22 cellular contexts compared by ENCODE assay signal in the genomic region with DNA sequence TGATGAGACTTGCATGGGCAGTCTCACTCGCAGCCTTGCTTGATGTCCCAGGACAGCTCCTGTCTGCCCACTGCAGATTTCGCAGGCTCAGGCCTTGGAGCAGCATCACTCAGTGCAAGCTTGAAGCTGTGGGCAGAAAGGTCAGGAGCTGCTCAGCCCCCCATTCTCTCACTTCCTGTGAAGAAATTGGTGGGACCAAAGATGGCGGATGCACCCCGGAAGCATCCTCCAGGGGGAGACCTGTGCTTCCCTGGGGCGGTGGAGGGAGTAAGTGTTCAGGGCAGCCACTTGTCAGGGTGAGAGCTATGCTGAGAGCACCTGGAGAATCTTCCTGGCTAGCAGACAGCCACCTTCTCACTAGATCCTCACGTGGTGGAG. TPM values are rescaled to one million over a fixed set of nuclear protein-coding genes. Genes with fewer than 3 reads are reported as not detected.
DNase-seq lines count a peak whose midpoint lies in the region; ATAC-seq and TF ChIP-seq lines count a peak whose summit lies in the region.
"Had no signal": no experiment of that assay in that cellular context is flagged by ENCODE, and none has a peak within 500 bp of the region (broad histone marks: within the 10 kb centered on the region; RNA-seq: fewer than 3 reads in every experiment).

No MANE protein-coding gene starts in this region.

- H3K27me3 ChIP-seq in colonic mucosa = no peaks in the 10 kb centered on the region
- H3K27me3 ChIP-seq in sigmoid colon = no peaks in the 10 kb centered on the region
- no peaks in the 10 kb centered on the region for H3K27me3 ChIP-seq in gastroesophageal sphincter
- H3K27me3 ChIP-seq: BLaER1, hepatocyte, pancreas, upper lobe of left lung had no signal

- no peaks in the 10 kb centered on the region for H3K27me3 Mint-ChIP-seq in activated CD4-positive, alpha-beta T cell treated with anti-CD3 and anti-CD28 coated beads for 36 hours

- CTCF ChIA-PET in activated CD4-positive, alpha-beta T cell treated with anti-CD3 and anti-CD28 coated beads for 36 hours (lab: Charles Lee) = interaction anchor here (0.9 to 1.6 kb wide), 7 partner anchors 10 to 84 kb away, joined by 4 to 5 read pairs (median 4); partner anchors contain the start of gene PLAAT4

- ATAC-seq in activated CD4-positive, alpha-beta T cell treated with anti-CD3 and anti-CD28 coated beads for 36 hours = no peak
- ATAC-seq in gastroesophageal sphincter = no peak
- ATAC-seq: left cardiac atrium; pancreas; stimulated activated memory B cell treated with anti-CD40 and anti-IgM and Interleukin-4, amounts not matched to agents 10 μg/mL and 1 μg/mL and 100 μg/mL, for 72 hours had no signal

- H3K9ac ChIP-seq in colonic mucosa (ENCODE audit: low read depth in 2 of 2, low read length in 2 of 2) = no peak overlapping the region
- H3K9ac ChIP-seq: BLaER1 had no signal

- no peak for TF ChIP-seq EP300 in sigmoid colon (IDR thresholded peaks at IDR 0.05)
- TF ChIP-seq EP300 in gastroesophageal sphincter (IDR thresholded peaks at IDR 0.05) = no peak

- DNase-seq in activated CD4-positive, alpha-beta T cell treated with anti-CD3 and anti-CD28 coated beads for 36 hours = no peak
- DNase-seq in activated CD4-positive, alpha-beta T cell treated with anti-CD3 and anti-CD28 coated beads, Interleukin-2, amount 50 U/mL, for 4 hours = no peak
- DNase-seq in Jurkat, Clone E6-1 (ENCODE audit: low read depth, low spot score) = no peak
- DNase-seq in colonic mucosa = peak; percentile 11
- peak; percentile 46 for DNase-seq in sigmoid colon
- no peak for DNase-seq in inferior parietal cortex (ENCODE audit: extremely low spot score)
- no peak for DNase-seq in foreskin melanocyte
- DNase-seq: DMS79, IMR-90, left cardiac atrium, NCI-H2081, NCI-H526, T1000, upper lobe of left lung had no signal

- no peaks in the 10 kb centered on the region for H3K36me3 Mint-ChIP-seq in activated CD4-positive, alpha-beta T cell treated with anti-CD3 and anti-CD28 coated beads for 36 hours (ENCODE audit: low read depth)

- intact Hi-C loops in activated CD4-positive, alpha-beta T cell treated with anti-CD3 and anti-CD28 coated beads for 36 hours (cut with DNase I, micrococcal nuclease) = loop anchor here (1.0 to 2.0 kb wide), 2 partner anchors 15 kb away; partner anchors contain the start of gene PLAAT4 (in 1 of the 2)
- intact Hi-C loops in colonic mucosa (cut with DNase I) (no loop called here), sigmoid colon (cut with DNase I) (no loop called here)

- H3K4me1 Mint-ChIP-seq in activated CD4-positive, alpha-beta T cell treated with anti-CD3 and anti-CD28 coated beads for 36 hours = peaks cover 54% of the 10 kb centered on the region

- H3K9me3 ChIP-seq in colonic mucosa (no peaks in the 10 kb centered on the region), sigmoid colon (no peaks in the 10 kb centered on the region), gastroesophageal sphincter (no peaks in the 10 kb centered on the region)
- H3K9me3 ChIP-seq: BLaER1, pancreas, upper lobe of left lung had no signal

- H3K9me3 Mint-ChIP-seq in activated CD4-positive, alpha-beta T cell treated with anti-CD3 and anti-CD28 coated beads for 36 hours (ENCODE audit: low read depth) = no peaks in the 10 kb centered on the region
- H3K9me3 Mint-ChIP-seq: stimulated activated memory B cell treated with anti-CD40 and anti-IgM and Interleukin-4, amounts not matched to agents 10 μg/mL and 1 μg/mL and 100 μg/mL, for 72 hours had no signal

- peak overlapping the region; percentile 61 for H3K4me3 Mint-ChIP-seq in activated CD4-positive, alpha-beta T cell treated with anti-CD3 and anti-CD28 coated beads for 36 hours
- H3K4me3 Mint-ChIP-seq: stimulated activated memory B cell treated with anti-CD40 and anti-IgM and Interleukin-4, amounts not matched to agents 10 μg/mL and 1 μg/mL and 100 μg/mL, for 72 hours had no signal

- peak overlapping the region; percentile 24; the same call in 1 of the 2 replicates for H3K4me3 ChIP-seq in Jurkat, Clone E6-1 (ENCODE audit: low read length)
- H3K4me3 ChIP-seq in colonic mucosa (no peak overlapping the region), sigmoid colon (no peak overlapping the region), gastroesophageal sphincter (no peak overlapping the region)
- H3K4me3 ChIP-seq: BLaER1, hepatocyte, pancreas, smooth muscle cell had no signal

- no peaks in the 10 kb centered on the region for H3K4me1 ChIP-seq in colonic mucosa
- no peaks in the 10 kb centered on the region for H3K4me1 ChIP-seq in sigmoid colon
- no peaks in the 10 kb centered on the region for H3K4me1 ChIP-seq in gastroesophageal sphincter
- H3K4me1 ChIP-seq: pancreas had no signal

- H3K36me3 ChIP-seq in colonic mucosa (no peaks in the 10 kb centered on the region), sigmoid colon (peaks cover 0 to 6% (median 0%) of the 10 kb centered on the region in 4 donors), gastroesophageal sphincter (peaks cover 0 to 9% of the 10 kb centered on the region in 2 donors)
- H3K36me3 ChIP-seq: BLaER1, pancreas had no signal

- WGBS in sigmoid colon, 2 donors = 85 to 91% methylated on average over 6 of the region's 6 CpGs
- 77 to 92% methylated on average over 3 to 5 of the region's 6 CpGs for WGBS in gastroesophageal sphincter (ENCODE audit: low coverage in 1 of 2), 2 donors

- TF ChIP-seq POLR2A in sigmoid colon (IDR thresholded peaks at IDR 0.05) (no peak), gastroesophageal sphincter (IDR thresholded peaks at IDR 0.05) (no peak)

- H3K27ac Mint-ChIP-seq in activated CD4-positive, alpha-beta T cell treated with anti-CD3 and anti-CD28 coated beads for 36 hours = peak overlapping the region; percentile 85
- H3K27ac Mint-ChIP-seq: stimulated activated memory B cell treated with anti-CD40 and anti-IgM and Interleukin-4, amounts not matched to agents 10 μg/mL and 1 μg/mL and 100 μg/mL, for 72 hours had no signal

- no peak for TF ChIP-seq CTCF in colonic mucosa (IDR thresholded peaks at IDR 0.05)
- no peak for TF ChIP-seq CTCF in sigmoid colon (IDR thresholded peaks at IDR 0.05)
- no peak for TF ChIP-seq CTCF in gastroesophageal sphincter (IDR thresholded peaks at IDR 0.05)

- POLR2A ChIA-PET in activated CD4-positive, alpha-beta T cell treated with anti-CD3 and anti-CD28 coated beads for 36 hours (lab: Charles Lee) = interaction anchor here (0.7 to 1.5 kb wide), 3 partner anchors 9 to 15 kb away, joined by 3 to 8 read pairs (median 7); partner anchors contain the start of gene PLAAT4

- no peak overlapping the region for H3K27ac ChIP-seq in colonic mucosa
- H3K27ac ChIP-seq in sigmoid colon = no peak overlapping the region
- H3K27ac ChIP-seq in gastroesophageal sphincter = no peak overlapping the region
- H3K27ac ChIP-seq: 22Rv1, BLaER1, hepatocyte, pancreas had no signal

RNA-seq across cellular contexts. Expression of gene PLAAT2, which starts 11.3 kb away (rescaled TPM):
- not detected for total RNA-seq in activated CD4-positive, alpha-beta T cell treated with anti-CD3 and anti-CD28 coated beads for 36 hours
- not detected for polyA plus RNA-seq in Jurkat, Clone E6-1 (2012; ENCODE audit: insufficient read depth, insufficient read length)
- total RNA-seq in colonic mucosa (10 to 100 TPM in 1 of 2 donors, 1 to 10 TPM in 1; 1.9 to 11.1 TPM), sigmoid colon (under 1 TPM in 1 of 4 donors, not detected in 3; 0.71 TPM), gastroesophageal sphincter (not detected)
- polyA plus RNA-seq in sigmoid colon = 100 to 1,000 TPM in 2 of 3 donors, 10 to 100 TPM in 1; 27.0 to 233 (median 112) TPM
- total RNA-seq: IMR-90, mononuclear cell, pancreas, smooth muscle cell had no signal
- polyA plus RNA-seq: IMR-90, smooth muscle cell had no signal

RNA-seq across cellular contexts. Expression of gene PLAAT4, which starts 15.3 kb away (rescaled TPM):
- 10 to 100 TPM; 16.8 to 18.7 TPM for total RNA-seq in activated CD4-positive, alpha-beta T cell treated with anti-CD3 and anti-CD28 coated beads for 36 hours
- 8.0 TPM for polyA plus RNA-seq in Jurkat, Clone E6-1 (2012; ENCODE audit: insufficient read depth, insufficient read length)
- total RNA-seq in colonic mucosa (10 to 100 TPM in 1 of 2 donors, 1 to 10 TPM in 1; 9.9 to 40.7 TPM), sigmoid colon (10 to 100 TPM; 36.7 to 49.9 (median 42.8) TPM), gastroesophageal sphincter (10 to 100 TPM; 18.0 to 40.5 (median 35.9) TPM)
- polyA plus RNA-seq in sigmoid colon = 100 to 1,000 TPM in 2 of 3 donors, 10 to 100 TPM in 1; 63.1 to 262 (median 114) TPM
- total RNA-seq: smooth muscle cell had no signal
- polyA plus RNA-seq: smooth muscle cell had no signal

RNA-seq across cellular contexts. Expression of gene LGALS12, which starts 46.0 kb away (rescaled TPM):
- not detected for total RNA-seq in activated CD4-positive, alpha-beta T cell treated with anti-CD3 and anti-CD28 coated beads for 36 hours
- polyA plus RNA-seq in Jurkat, Clone E6-1 (2012; ENCODE audit: insufficient read depth, insufficient read length) = not detected
- total RNA-seq in colonic mucosa (under 1 TPM in 1 of 2 donors, not detected in 1; 0.24 TPM), sigmoid colon (1 to 10 TPM in 1 of 4 donors, not detected in 3; 5.4 TPM), gastroesophageal sphincter (1 to 10 TPM in 1 of 4 donors, under 1 TPM in 1, not detected in 2; 0.47 to 2.0 TPM)
- 1 to 10 TPM in 1 of 3 donors, not detected in 2; 3.9 TPM for polyA plus RNA-seq in sigmoid colon
- total RNA-seq: hepatocyte, IMR-90, smooth muscle cell had no signal
- polyA plus RNA-seq: hepatocyte, IMR-90, smooth muscle cell had no signal

Comparison
In these comparisons a context has a peak if more than half of its experiments do, and no peak if none do; other contexts are left out.
1. DNase-seq: peak in colonic mucosa (single experiment) and sigmoid colon (single experiment); none in activated CD4-positive, alpha-beta T cell treated with anti-CD3 and anti-CD28 coated beads for 36 hours (single experiment), activated CD4-positive, alpha-beta T cell treated with anti-CD3 and anti-CD28 coated beads, Interleukin-2, amount 50 U/mL, for 4 hours (0 of 2), Jurkat, Clone E6-1 (single experiment), inferior parietal cortex (single experiment) and foreskin melanocyte (single experiment).
2. intact Hi-C loops: an anchor here in activated CD4-positive, alpha-beta T cell treated with anti-CD3 and anti-CD28 coated beads for 36 hours (1.0 to 2.0 kb wide); none called in colonic mucosa and sigmoid colon.